ENCODE assay signal across 8 cellular contexts in the genomic region with DNA sequence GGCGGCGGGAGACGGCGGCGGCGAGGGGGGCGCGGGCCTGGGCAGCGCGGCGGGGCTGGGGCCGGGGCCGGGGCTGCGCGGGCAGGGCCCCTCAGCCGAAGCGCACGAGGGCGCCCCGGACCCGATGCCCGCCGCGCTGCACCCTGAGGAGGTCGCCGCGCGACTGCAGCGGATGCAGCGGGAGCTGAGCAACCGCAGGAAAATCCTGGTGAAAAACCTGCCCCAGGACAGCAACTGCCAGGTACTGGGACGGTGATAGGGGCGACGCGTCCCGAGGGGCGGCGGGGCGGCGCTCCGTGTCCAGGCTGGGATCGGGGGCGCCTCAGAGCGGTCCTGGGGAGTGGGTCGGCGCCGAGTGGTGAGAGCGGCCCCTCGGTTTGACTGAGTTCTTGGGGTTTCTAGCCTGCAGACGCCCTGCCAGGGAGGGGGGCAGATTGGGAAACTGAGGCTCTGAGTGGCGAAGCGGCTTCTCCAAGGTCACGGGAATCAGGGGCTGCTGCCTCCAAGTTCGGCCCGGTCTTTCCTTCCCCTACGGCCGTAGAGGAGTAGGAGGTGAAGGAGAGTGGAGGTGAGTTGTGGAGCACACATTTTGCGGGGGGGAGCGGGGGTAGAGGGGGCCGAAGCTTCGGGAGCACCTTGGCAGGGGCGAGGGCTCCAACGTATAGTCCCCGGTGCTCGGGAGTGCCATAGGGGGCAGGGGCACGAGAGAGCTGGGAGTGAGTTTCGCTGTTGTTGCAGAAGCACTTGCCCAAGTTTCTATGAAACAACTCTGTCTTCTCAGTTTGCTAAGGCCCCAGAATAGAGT. TPM values are rescaled to one million over a fixed set of nuclear protein-coding genes. Genes with fewer than 3 reads are reported as not detected.
DNase-seq lines count a peak whose midpoint lies in the region; ATAC-seq and TF ChIP-seq lines count a peak whose summit lies in the region.

No MANE protein-coding gene starts in this region.

- H3K4me1 ChIP-seq in A673 (ENCODE audit: insufficient read depth, low read length, poor library complexity, severe bottlenecking) (peaks cover 30% of the 10 kb centered on the region), HUES6 (ENCODE audit: control insufficient read depth, insufficient read depth, low read length) (peaks cover 11% of the 10 kb centered on the region; the same call in 1 of the 2 replicates), right lobe of liver (no peaks in the 10 kb centered on the region), stomach smooth muscle (ENCODE audit: control insufficient read depth, insufficient read depth, low read length) (peaks cover 13% of the 10 kb centered on the region)

- H3K9me3 ChIP-seq in A673 (ENCODE audit: low read depth, low read length, poor library complexity, severe bottlenecking) (no peaks in the 10 kb centered on the region), HUES6 (ENCODE audit: control insufficient read depth, insufficient read depth, low read depth, low read length) (no peaks in the 10 kb centered on the region), right lobe of liver (no peaks in the 10 kb centered on the region), stomach smooth muscle (ENCODE audit: control insufficient read depth in 2 of 2, low read length in 2 of 2) (no peaks in the 10 kb centered on the region)

- peak overlapping the region; percentile 98 for H3K4me3 ChIP-seq in A673 (ENCODE audit: low read depth, low read length, poor library complexity, severe bottlenecking)
- peak overlapping the region; percentile 98 for H3K4me3 ChIP-seq in HUES6 (ENCODE audit: low read depth, low read length)
- H3K4me3 ChIP-seq in dorsolateral prefrontal cortex, result peak overlapping the region; percentile 53 to 87 (median 76)
- peak overlapping the region; percentile 48 to 60 (median 53) for H3K4me3 ChIP-seq in right lobe of liver
- peak overlapping the region; percentile 87 to 88 for H3K4me3 ChIP-seq in stomach smooth muscle (ENCODE audit: low read length in 2 of 2)

- intact Hi-C loops in A673 (cut with micrococcal nuclease; ENCODE audit: unreplicated experiment), result loop anchor here (5.0 to 10.0 kb wide), 2 partner anchors 62 to 481 kb away; no protein-coding TSS in a partner anchor
- intact Hi-C loops in dorsolateral prefrontal cortex (cut with DNase I), result loop anchor here in 1 of 2 donors (10.0 kb wide), 2 partner anchors 69 to 319 kb away; no protein-coding TSS in a partner anchor
- intact Hi-C loops in right lobe of liver (cut with DNase I), result no loop called here

- DNase-seq in A673 (ENCODE audit: low spot score) (peak; percentile 77), GM10266 (ENCODE audit: extremely low spot score) (peak; percentile 33), dorsolateral prefrontal cortex (peak in 5 of 10 donors; percentile 7 to 46 (median 44)), right lobe of liver (peak in 2 of 3 donors; percentile 18 to 58), NCI-H1436 treated with DMSO at 0.1 percent for 48 hours (lab: John Stamatoyannopoulos, UW) (no peak)

- no TSS peak for BruUV-seq in A673 (replicated peaks; lab: Mats Ljungman, UMichigan)

- H3K27ac ChIP-seq in A673 (ENCODE audit: low read depth, low read length, poor library complexity, severe bottlenecking) (peak overlapping the region; percentile 93), HUES6 (ENCODE audit: low read depth, low read length) (peak overlapping the region; percentile 73; the same call in 1 of the 2 replicates), VCaP (peak overlapping the region; percentile 75), dorsolateral prefrontal cortex (peak overlapping the region in 54 of 59 donors; percentile 22 to 91 (median 74)), right lobe of liver (peak overlapping the region in 2 of 3 donors; percentile 33 to 38), stomach smooth muscle (ENCODE audit: low read length) (peak overlapping the region; percentile 70)

- POLR2A ChIA-PET in A673 (lab: Charles Lee; ENCODE audit: low non-redundant PET), result interaction anchor here (0.7 kb wide), 1 partner anchor 563 kb away, joined by 7 read pairs; no protein-coding TSS in a partner anchor

- no peaks in the 10 kb centered on the region for H3K36me3 ChIP-seq in A673 (ENCODE audit: insufficient read depth, low read length, poor library complexity, severe bottlenecking)
- H3K36me3 ChIP-seq in HUES6 (ENCODE audit: control insufficient read depth, insufficient read depth, low read length), result no peaks in the 10 kb centered on the region
- no peaks in the 10 kb centered on the region for H3K36me3 ChIP-seq in right lobe of liver
- H3K36me3 ChIP-seq in stomach smooth muscle (ENCODE audit: control insufficient read depth in 2 of 2, insufficient read depth in 2 of 2, low read length in 2 of 2), result no peaks in the 10 kb centered on the region

- 4% methylated on average over 16 of the region's 67 CpGs for WGBS in right lobe of liver (ENCODE audit: insufficient coverage, low coverage, low lambda C conversion rate, missing lambda C conversion rate)

- peak; percentile 52 to 63 (median 57) for ATAC-seq in right lobe of liver

- no peak for TF ChIP-seq POLR2A in right lobe of liver (IDR thresholded peaks at IDR 0.05)

- H3K9ac ChIP-seq in HUES6 (ENCODE audit: low read length) (peak overlapping the region; percentile 78), stomach smooth muscle (ENCODE audit: low read length in 2 of 2) (peak overlapping the region; percentile 76 to 78)

- no peaks in the 10 kb centered on the region for H3K27me3 ChIP-seq in A673 (replicated peaks; ENCODE audit: insufficient read depth, low read depth, low read length, poor library complexity)
- H3K27me3 ChIP-seq in HUES6 (ENCODE audit: control insufficient read depth, insufficient read depth, low read length), result no peaks in the 10 kb centered on the region
- H3K27me3 ChIP-seq in dorsolateral prefrontal cortex, result no peaks in the 10 kb centered on the region
- H3K27me3 ChIP-seq in right lobe of liver, result no peaks in the 10 kb centered on the region
- H3K27me3 ChIP-seq in stomach smooth muscle (ENCODE audit: control insufficient read depth in 1 of 2, insufficient read depth in 2 of 2, low read length in 2 of 2), result no peaks in the 10 kb centered on the region

- no peak for TF ChIP-seq CTCF in A673 (conservative IDR thresholded peaks at IDR 0.05; ENCODE audit: low read depth, low read length)
- no peak for TF ChIP-seq CTCF in GM10266 (IDR thresholded peaks at IDR 0.05; ENCODE audit: control insufficient read depth, insufficient read depth, low read depth, missing control alignments)
- no peak for TF ChIP-seq CTCF in VCaP (conservative IDR thresholded peaks at IDR 0.05)
- TF ChIP-seq CTCF in dorsolateral prefrontal cortex (IDR thresholded peaks at IDR 0.05 in 54 of 56, conservative IDR thresholded peaks at IDR 0.05 in 2 of 56; ENCODE audit: low read depth in 1 of 56, partially characterized antibody in 56 of 56), result peak in 1 of 56 donors; percentile 5
- no peak for TF ChIP-seq CTCF in right lobe of liver (IDR thresholded peaks at IDR 0.05)

- CTCF ChIA-PET in A673 (lab: Charles Lee), result interaction anchor here (0.5 kb wide), 1 partner anchor 78 kb away, joined by 5 read pairs; no protein-coding TSS in a partner anchor

RNA-seq across cellular contexts. Expression of a gene that starts 0.5 kb away (rescaled TPM):
- total RNA-seq in A673 (2021) (34.1 and 36.5 TPM in 2 replicates), dorsolateral prefrontal cortex (10 to 100 TPM in 111 of 120 experiments, 1 to 10 TPM in 9; 6.1 to 24.9 (median 12.8) TPM), right lobe of liver (under 1 TPM; 0.51 to 0.91 (median 0.77) TPM)

Comparison
In these comparisons a context has a peak if more than half of its experiments do, and no peak if none do; other contexts are left out.
1. H3K27ac ChIP-seq: peak in every context shown above with its lines; median percentile 93 in A673; 75 in VCaP; 74 in dorsolateral prefrontal cortex; 73 in HUES6; 70 in stomach smooth muscle; 36 in right lobe of liver.